ENCODE assay signal across 1 cellular context in genomic region chr17:20922128-20922670, GRCh38.
A peak's percentile ranks its signal among the peaks of the same experiment; 100 is the strongest.
TF ChIP-seq lines count a peak whose summit lies in the region.

No MANE protein-coding gene starts in this region.

TF ChIP-seq in K562, 482 proteins besides CTCF, POLR2A, EP300 and RAD21 (continued from another document):
- no peak for TF ChIP-seq ARID4B (CRISPR knock-in tag; IDR thresholded peaks at IDR 0.05)
- no peak for TF ChIP-seq ZNF274 (IDR thresholded peaks at IDR 0.05; ENCODE audit: borderline replicate concordance, low read depth, low read length)
- TF ChIP-seq CTBP1 (IDR thresholded peaks at IDR 0.05; ENCODE audit: borderline replicate concordance): peak; percentile 28; the same call in 1 of the 2 replicates
- TF ChIP-seq ZNF79 (CRISPR knock-in tag; IDR thresholded peaks at IDR 0.05; ENCODE audit: low read depth): no peak
- TF ChIP-seq C11orf30 (IDR thresholded peaks at IDR 0.05; ENCODE audit: low read depth): peak; percentile 67; the same call in 1 of the 2 replicates
- peak; percentile 77 for TF ChIP-seq MAFG (tag; conservative IDR thresholded peaks at IDR 0.05)
- TF ChIP-seq ARID2 (IDR thresholded peaks at IDR 0.05): 0 out of 2 replicates have a peak, but pooled peaks have one; percentile 34
- no peak for TF ChIP-seq POLR3G (IDR thresholded peaks at IDR 0.05; ENCODE audit: extremely low read depth, insufficient read length, insufficient replicate concordance)
- TF ChIP-seq SMARCB1 (IDR thresholded peaks at IDR 0.05; ENCODE audit: insufficient read length, low read depth): no peak
- TF ChIP-seq ZNF124 (CRISPR knock-in tag; IDR thresholded peaks at IDR 0.05): no peak
- TF ChIP-seq MTA1 (IDR thresholded peaks at IDR 0.05; ENCODE audit: borderline replicate concordance): 0 out of 2 replicates have a peak, but pooled peaks have one; percentile 46
- TF ChIP-seq NFE2 (IDR thresholded peaks at IDR 0.05; ENCODE audit: low read depth): peak; percentile 31; the same call in 1 of the 2 replicates
- TF ChIP-seq CTCFL (IDR thresholded peaks at IDR 0.05; ENCODE audit: borderline replicate concordance, insufficient read depth, low read depth, low read length, poor library complexity, severe bottlenecking): no peak
- no peak for TF ChIP-seq TFE3 (CRISPR knock-in tag; IDR thresholded peaks at IDR 0.05)
- 0 out of 2 replicates have a peak, but pooled peaks have one; percentile 15 for TF ChIP-seq JUN (IDR thresholded peaks at IDR 0.05; ENCODE audit: borderline replicate concordance, low read depth, low read length)
- no peak for TF ChIP-seq JUN (CRISPR knock-in tag; IDR thresholded peaks at IDR 0.05; ENCODE audit: borderline replicate concordance)
- no peak for TF ChIP-seq SETDB1 (IDR thresholded peaks at IDR 0.05; ENCODE audit: low read length)
- no peak for TF ChIP-seq USF2 (CRISPR knock-in tag; IDR thresholded peaks at IDR 0.05)
- TF ChIP-seq SMAD1 (IDR thresholded peaks at IDR 0.05; ENCODE audit: low read depth, low read length, partially characterized antibody): no peak
- no peak for TF ChIP-seq KAT8 (IDR thresholded peaks at IDR 0.05; ENCODE audit: low read depth)
- no peak for TF ChIP-seq CEBPZ (IDR thresholded peaks at IDR 0.05; ENCODE audit: borderline replicate concordance, low read depth, low read length)
- no peak for TF ChIP-seq POLR2G (IDR thresholded peaks at IDR 0.05; ENCODE audit: low read depth, low read length)
- peak; percentile 54; the same call in 1 of the 2 replicates for TF ChIP-seq VEZF1 (CRISPR knock-in tag; IDR thresholded peaks at IDR 0.05)
- peak; percentile 51; the same call in 1 of the 2 replicates for TF ChIP-seq ZNF512 (tag; IDR thresholded peaks at IDR 0.05)
- TF ChIP-seq SMARCA4 (IDR thresholded peaks at IDR 0.05): peak; percentile 72
- TF ChIP-seq RBM22 (IDR thresholded peaks at IDR 0.05; ENCODE audit: low read depth, low read length, poor library complexity, severe bottlenecking): no peak
- TF ChIP-seq MYC (IDR thresholded peaks at IDR 0.05; ENCODE audit: low read depth, low read length): no peak
- no peak for TF ChIP-seq MYC (CRISPR knock-in tag; IDR thresholded peaks at IDR 0.05; ENCODE audit: borderline replicate concordance, low read depth)
- TF ChIP-seq NR2C2 (CRISPR knock-in tag; IDR thresholded peaks at IDR 0.05): no peak
- no peak for TF ChIP-seq NR2C2 (tag; IDR thresholded peaks at IDR 0.05)
- no peak for TF ChIP-seq GATAD2B (IDR thresholded peaks at IDR 0.05; ENCODE audit: borderline replicate concordance)
- no peak for TF ChIP-seq PHF21A (IDR thresholded peaks at IDR 0.05; ENCODE audit: borderline replicate concordance, low read depth)
- TF ChIP-seq FOXM1 (IDR thresholded peaks at IDR 0.05; ENCODE audit: low read depth): no peak
- no peak for TF ChIP-seq FOXM1 (CRISPR knock-in tag; IDR thresholded peaks at IDR 0.05; ENCODE audit: low read depth)
- no peak for TF ChIP-seq ETV1 (tag; conservative IDR thresholded peaks at IDR 0.05; ENCODE audit: low read depth)
- no peak for TF ChIP-seq RREB1 (CRISPR knock-in tag; IDR thresholded peaks at IDR 0.05)
- TF ChIP-seq KLF6 (CRISPR knock-in tag; IDR thresholded peaks at IDR 0.05; ENCODE audit: borderline replicate concordance): no peak
- TF ChIP-seq TRIM28 (IDR thresholded peaks at IDR 0.05): no peak
- no peak for TF ChIP-seq GABPB2 (CRISPR knock-in tag; conservative IDR thresholded peaks at IDR 0.05)
- no peak for TF ChIP-seq ZNF384 (IDR thresholded peaks at IDR 0.05; ENCODE audit: low read depth, low read length)
